22 cellular contexts compared by ENCODE assay signal in the genomic region with DNA sequence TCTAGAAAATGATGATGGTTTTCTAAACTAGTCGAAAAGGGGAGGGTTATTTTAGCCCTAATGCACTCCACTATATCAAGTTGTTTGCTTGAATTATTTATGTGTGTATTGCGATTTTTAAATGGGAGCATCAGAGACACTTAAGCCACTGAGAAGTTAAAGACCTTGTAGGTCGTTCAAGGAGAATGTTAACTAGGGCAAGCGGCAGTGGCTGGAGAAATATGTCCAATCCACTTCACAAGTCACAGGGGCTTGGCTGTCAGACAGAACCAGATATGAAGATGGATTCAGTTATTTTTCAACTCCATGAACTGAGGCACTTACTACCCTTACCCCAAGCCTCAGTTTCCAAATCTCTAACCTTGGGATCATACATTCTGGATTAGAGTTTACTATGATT.
"Had no signal": no experiment of that assay in that cellular context is flagged by ENCODE, and none has a peak within 500 bp of the region (broad histone marks: within the 10 kb centered on the region; RNA-seq: fewer than 3 reads in every experiment).

No MANE protein-coding gene starts in this region.

- DNase-seq: MV-4-11, NCI-H1048, NCI-H1105, NCI-H1417, NCI-H1436 treated with DMSO at 0.1 percent for 48 hours, NCI-H1694, NCI-H187 treated with DMSO at 0.1 percent for 48 hours, NCI-H2029 treated with DMSO at 0.1 percent for 48 hours, NCI-H2171 treated with DMSO at 0.1 percent for 48 hours, NCI-H345, NCI-H446 treated with DMSO at 0.1 percent for 48 hours, NCI-H510A treated with DMSO at 0.1 percent for 48 hours, NCI-H526, RPMI8226, SHP77 treated with DMSO at 0.1 percent for 48 hours, SJCRH30 had no signal

- FAIRE-seq: HTR-8/SVneo, K562, RCC 7860 had no signal

- H3K4me1 ChIP-seq: SJCRH30 had no signal

- H3K27ac ChIP-seq: HL-60, KMS-11, SJCRH30 had no signal

- H3K27me3 ChIP-seq: SJCRH30 had no signal

- H3K36me3 ChIP-seq: SJCRH30 had no signal

- H3K4me3 ChIP-seq: K562, SJCRH30 had no signal

- ATAC-seq: K562, SK-N-SH treated with all-trans-retinoic acid at 6 μM for 48 hours had no signal
